ENCODE assay signal across 18 cellular contexts in genomic region chr1:153841463-153841994, GRCh38.
DNase-seq lines count a peak whose midpoint lies in the region; ATAC-seq and TF ChIP-seq lines count a peak whose summit lies in the region.
"Had no signal": no experiment of that assay in that cellular context is flagged by ENCODE, and none has a peak within 500 bp of the region (broad histone marks: within the 10 kb centered on the region; RNA-seq: fewer than 3 reads in every experiment).

No MANE protein-coding gene starts in this region.

- H3K27me3 ChIP-seq in AG04450 (ENCODE audit: control insufficient read depth, insufficient read depth, low read length) (no peaks in the 10 kb centered on the region), SU-DHL-6 (ENCODE audit: low read length) (no peaks in the 10 kb centered on the region)
- H3K27me3 ChIP-seq: pancreas had no signal

- CTCF ChIA-PET in AG04450 (lab: Charles Lee), result interaction anchor here (0.7 to 0.9 kb wide), 2 partner anchors 11 to 145 kb away, joined by 3 read pairs; no protein-coding TSS in a partner anchor

- DNase-seq in AG04450 (ENCODE audit: low read depth, low spot score) (peak; percentile 7), GM03348 (ENCODE audit: low spot score) (peak; percentile 13), fibroblast of pulmonary artery (ENCODE audit: low read depth) (peak; percentile 48), GM19238 (ENCODE audit: insufficient read length, low spot score) (no peak)
- DNase-seq in activated CD8-positive, alpha-beta memory T cell treated with anti-CD3 and anti-CD28 coated beads, Interleukin-2, amount 50 U/mL, for 48 hours, result no peak
- DNase-seq: activated CD4-positive, alpha-beta T cell treated with anti-CD3 and anti-CD28 coated beads for 1 hour; activated naive CD8-positive, alpha-beta T cell treated with anti-CD3 and anti-CD28 coated beads, Interleukin-2, amount 10 ng/mL, durations not matched to agents 7 days and 5 days; activated T-cell treated with anti-CD3 and anti-CD28 coated beads for 4 hours; head of caudate nucleus; kidney glomerular epithelial cell; NCI-H187 treated with DMSO at 0.1 percent for 48 hours; NCI-H526 treated with DMSO at 0.1 percent for 48 hours; pancreas; small intestine; T-helper 1 cell had no signal

- H3K79me2 ChIP-seq in SU-DHL-6 (ENCODE audit: insufficient read depth, low read length), result peaks cover 74% of the 10 kb centered on the region

- no peak for TF ChIP-seq CTCF in AG04450 (IDR thresholded peaks at IDR 0.05; ENCODE audit: low read depth, low read length)
- TF ChIP-seq CTCF in SU-DHL-6 (IDR thresholded peaks at IDR 0.05; ENCODE audit: insufficient read depth, low read length, poor library complexity, severe bottlenecking), result no peak
- no peak for TF ChIP-seq CTCF in fibroblast of pulmonary artery (IDR thresholded peaks at IDR 0.05; ENCODE audit: low read length, missing control alignments)

- H3K9me3 ChIP-seq in AG04450 (ENCODE audit: control insufficient read depth, insufficient read depth, low read length) (no peaks in the 10 kb centered on the region; the same call in 1 of the 2 replicates), SU-DHL-6 (ENCODE audit: insufficient read depth, low read length) (no peaks in the 10 kb centered on the region)
- H3K9me3 ChIP-seq: pancreas had no signal

- H3K4me3 ChIP-seq in AG04450 (ENCODE audit: low read depth, low read length), result no peak overlapping the region
- H3K4me3 ChIP-seq in SU-DHL-6 (ENCODE audit: insufficient read depth, low read length, poor library complexity, severe bottlenecking), result peak overlapping the region; percentile 21
- no peak overlapping the region for H3K4me3 ChIP-seq in fibroblast of pulmonary artery (replicated peaks; ENCODE audit: low read depth, low read length)
- H3K4me3 ChIP-seq: pancreas had no signal

- H3F3A ChIP-seq in SU-DHL-6 (ENCODE audit: insufficient read depth), result peaks cover 65% of the 10 kb centered on the region

- POLR2A ChIA-PET in AG04450 (lab: Yijun Ruan, JAX), result interaction anchor here (0.7 kb wide), 1 partner anchor 82 kb away, joined by 4 read pairs; no protein-coding TSS in a partner anchor

- ATAC-seq in HG03196 (IDR thresholded peaks at IDR 0.05; ENCODE audit: unreplicated experiment), result no peak
- ATAC-seq in GM18517 (IDR thresholded peaks at IDR 0.05; ENCODE audit: unreplicated experiment), result no peak

- no peaks in the 10 kb centered on the region for H3K36me3 ChIP-seq in SU-DHL-6 (ENCODE audit: low read length)
- H3K36me3 ChIP-seq: pancreas had no signal

- no peak overlapping the region for H2AFZ ChIP-seq in SU-DHL-6 (ENCODE audit: low read depth, low read length, severe bottlenecking)

- H3K9ac ChIP-seq in SU-DHL-6 (ENCODE audit: low read length), result peak overlapping the region; percentile 7; the same call in 1 of the 2 replicates

- H3K9me2 ChIP-seq in SU-DHL-6 (replicated peaks; ENCODE audit: insufficient read depth, low read length), result no peaks in the 10 kb centered on the region

- no peaks in the 10 kb centered on the region for H4K20me1 ChIP-seq in SU-DHL-6 (ENCODE audit: low read depth, low read length)

- H3K27ac ChIP-seq in AG04450 (ENCODE audit: low read depth, low read length), result no peak overlapping the region
- peak overlapping the region; percentile 92 for H3K27ac ChIP-seq in SU-DHL-6 (ENCODE audit: low read depth, low read length)
- H3K27ac ChIP-seq: pancreas had no signal

- H3K4me2 ChIP-seq in SU-DHL-6 (ENCODE audit: low read depth, low read length, poor library complexity, severe bottlenecking), result peak overlapping the region; percentile 65

Comparison
In these comparisons a context has a peak if more than half of its experiments do, and no peak if none do; other contexts are left out.
1. DNase-seq: peak in AG04450 (single experiment), GM03348 (single experiment) and fibroblast of pulmonary artery (single experiment); none in activated CD8-positive, alpha-beta memory T cell treated with anti-CD3 and anti-CD28 coated beads, Interleukin-2, amount 50 U/mL, for 48 hours (single experiment) and GM19238 (single experiment).